In the genomic region with DNA sequence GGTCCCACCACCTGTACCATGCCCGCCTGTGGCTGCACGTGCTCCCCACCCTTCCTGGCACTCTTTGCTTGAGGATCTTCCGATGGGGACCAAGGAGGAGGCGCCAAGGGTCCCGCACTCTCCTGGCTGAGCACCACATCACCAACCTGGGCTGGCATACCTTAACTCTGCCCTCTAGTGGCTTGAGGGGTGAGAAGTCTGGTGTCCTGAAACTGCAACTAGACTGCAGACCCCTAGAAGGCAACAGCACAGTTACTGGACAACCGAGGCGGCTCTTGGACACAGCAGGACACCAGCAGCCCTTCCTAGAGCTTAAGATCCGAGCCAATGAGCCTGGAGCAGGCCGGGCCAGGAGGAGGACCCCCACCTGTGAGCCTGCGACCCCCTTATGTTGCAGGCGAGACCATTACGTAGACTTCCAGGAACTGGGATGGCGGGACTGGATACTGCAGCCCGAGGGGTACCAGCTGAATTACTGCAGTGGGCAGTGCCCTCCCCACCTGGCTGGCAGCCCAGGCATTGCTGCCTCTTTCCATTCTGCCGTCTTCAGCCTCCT, we compare ENCODE assay signal across 1 cellular context.
TF ChIP-seq lines count a peak whose summit lies in the region.

No MANE protein-coding gene starts in this region.

TF ChIP-seq in HepG2, 621 proteins besides CTCF, POLR2A, EP300 and RAD21 (continued from another document and continues in another):
- no peak for TF ChIP-seq EEA1 (CRISPR knock-in tag; IDR thresholded peaks at IDR 0.05; ENCODE audit: borderline replicate concordance)
- TF ChIP-seq, protein P1, sequence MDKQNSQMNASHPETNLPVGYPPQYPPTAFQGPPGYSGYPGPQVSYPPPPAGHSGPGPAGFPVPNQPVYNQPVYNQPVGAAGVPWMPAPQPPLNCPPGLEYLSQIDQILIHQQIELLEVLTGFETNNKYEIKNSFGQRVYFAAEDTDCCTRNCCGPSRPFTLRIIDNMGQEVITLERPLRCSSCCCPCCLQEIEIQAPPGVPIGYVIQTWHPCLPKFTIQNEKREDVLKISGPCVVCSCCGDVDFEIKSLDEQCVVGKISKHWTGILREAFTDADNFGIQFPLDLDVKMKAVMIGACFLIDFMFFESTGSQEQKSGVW (CRISPR knock-in tag; IDR thresholded peaks at IDR 0.05; ENCODE audit: borderline replicate concordance): no peak
- no peak for TF ChIP-seq CENPX (CRISPR knock-in tag; IDR thresholded peaks at IDR 0.05)
- TF ChIP-seq ZFP82 (CRISPR knock-in tag; IDR thresholded peaks at IDR 0.05; ENCODE audit: borderline replicate concordance): no peak
- TF ChIP-seq TBL1XR1 (IDR thresholded peaks at IDR 0.05; ENCODE audit: borderline replicate concordance, low read length, partially characterized antibody): no peak
- TF ChIP-seq ZNF672 (CRISPR knock-in tag; IDR thresholded peaks at IDR 0.05): no peak
- TF ChIP-seq ZNF674 (CRISPR knock-in tag; IDR thresholded peaks at IDR 0.05; ENCODE audit: low read depth): no peak
- TF ChIP-seq TARDBP (CRISPR knock-in tag; IDR thresholded peaks at IDR 0.05): 0 out of 2 replicates have a peak, but pooled peaks have one; percentile 25
- TF ChIP-seq, protein P2, sequence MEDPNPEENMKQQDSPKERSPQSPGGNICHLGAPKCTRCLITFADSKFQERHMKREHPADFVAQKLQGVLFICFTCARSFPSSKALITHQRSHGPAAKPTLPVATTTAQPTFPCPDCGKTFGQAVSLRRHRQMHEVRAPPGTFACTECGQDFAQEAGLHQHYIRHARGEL (CRISPR knock-in tag; IDR thresholded peaks at IDR 0.05): no peak
- no peak for TF ChIP-seq SOX5 (CRISPR knock-in tag; IDR thresholded peaks at IDR 0.05; ENCODE audit: borderline replicate concordance)
- TF ChIP-seq, protein P3, sequence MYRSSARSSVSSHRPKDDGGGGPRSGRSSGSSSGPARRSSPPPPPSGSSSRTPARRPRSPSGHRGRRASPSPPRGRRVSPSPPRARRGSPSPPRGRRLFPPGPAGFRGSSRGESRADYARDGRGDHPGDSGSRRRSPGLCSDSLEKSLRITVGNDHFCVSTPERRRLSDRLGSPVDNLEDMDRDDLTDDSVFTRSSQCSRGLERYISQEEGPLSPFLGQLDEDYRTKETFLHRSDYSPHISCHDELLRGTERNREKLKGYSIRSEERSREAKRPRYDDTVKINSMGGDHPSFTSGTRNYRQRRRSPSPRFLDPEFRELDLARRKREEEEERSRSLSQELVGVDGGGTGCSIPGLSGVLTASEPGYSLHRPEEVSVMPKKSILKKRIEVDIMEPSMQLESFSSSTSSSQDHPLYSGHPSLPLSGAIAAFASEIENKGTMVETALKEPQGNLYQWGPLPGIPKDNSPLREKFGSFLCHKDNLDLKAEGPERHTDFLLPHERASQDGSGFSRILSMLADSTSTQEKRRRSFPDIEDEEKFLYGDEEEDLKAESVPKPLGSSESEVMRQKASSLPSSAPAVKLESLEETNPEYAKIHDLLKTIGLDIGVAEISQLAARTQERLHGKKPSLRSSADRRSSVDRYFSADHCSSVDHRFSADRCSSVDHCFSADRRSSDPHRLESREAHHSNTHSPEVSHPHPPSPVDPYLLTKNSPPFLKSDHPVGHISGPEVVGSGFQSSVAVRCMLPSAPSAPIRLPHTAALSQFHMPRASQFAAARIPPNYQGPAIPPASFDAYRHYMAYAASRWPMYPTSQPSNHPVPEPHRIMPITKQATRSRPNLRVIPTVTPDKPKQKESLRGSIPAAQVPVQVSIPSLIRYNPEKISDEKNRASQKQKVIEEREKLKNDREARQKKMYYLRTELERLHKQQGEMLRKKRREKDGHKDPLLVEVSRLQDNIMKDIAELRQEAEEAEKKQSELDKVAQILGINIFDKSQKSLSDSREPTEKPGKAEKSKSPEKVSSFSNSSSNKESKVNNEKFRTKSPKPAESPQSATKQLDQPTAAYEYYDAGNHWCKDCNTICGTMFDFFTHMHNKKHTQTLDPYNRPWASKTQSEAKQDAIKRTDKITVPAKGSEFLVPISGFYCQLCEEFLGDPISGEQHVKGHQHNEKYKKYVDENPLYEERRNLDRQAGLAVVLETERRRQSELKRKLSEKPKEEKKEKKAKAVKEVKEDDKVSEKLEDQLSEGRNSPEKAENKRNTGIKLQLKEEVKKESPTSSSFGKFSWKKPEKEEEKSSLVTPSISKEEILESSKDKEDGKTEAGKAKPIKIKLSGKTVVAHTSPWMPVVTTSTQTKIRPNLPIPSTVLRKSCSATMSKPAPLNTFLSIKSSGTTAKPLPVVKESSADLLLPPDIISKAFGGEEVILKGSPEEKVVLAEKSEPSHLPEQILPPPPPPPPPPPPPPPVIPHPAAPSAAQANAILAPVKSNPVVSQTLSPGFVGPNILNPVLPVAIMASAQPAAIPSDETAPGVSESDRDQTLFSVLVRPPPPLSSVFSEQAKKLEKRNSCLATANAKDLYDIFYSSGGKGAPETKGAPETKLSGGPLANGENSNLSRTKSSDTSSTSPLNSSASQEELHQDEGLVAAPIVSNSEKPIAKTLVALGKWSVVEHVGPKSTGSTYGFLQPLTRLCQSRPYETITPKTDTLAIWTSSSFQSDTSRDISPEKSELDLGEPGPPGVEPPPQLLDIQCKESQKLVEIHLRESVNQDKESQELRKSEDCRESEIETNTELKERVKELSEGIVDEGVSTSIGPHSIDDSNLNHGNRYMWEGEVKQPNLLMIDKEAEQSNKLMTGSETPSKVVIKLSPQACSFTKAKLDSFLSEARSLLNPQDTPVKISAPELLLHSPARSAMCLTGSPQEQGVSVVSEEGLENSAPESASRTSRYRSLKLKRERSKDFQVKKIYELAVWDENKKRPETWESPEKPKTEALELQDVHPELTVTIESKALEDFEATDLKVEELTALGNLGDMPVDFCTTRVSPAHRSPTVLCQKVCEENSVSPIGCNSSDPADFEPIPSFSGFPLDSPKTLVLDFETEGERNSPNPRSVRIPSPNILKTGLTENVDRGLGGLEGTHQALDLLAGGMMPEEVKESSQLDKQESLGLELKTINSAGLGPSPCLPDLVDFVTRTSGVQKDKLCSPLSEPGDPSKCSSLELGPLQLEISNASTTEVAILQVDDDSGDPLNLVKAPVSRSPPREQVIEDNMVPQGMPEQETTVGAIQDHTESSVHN (CRISPR knock-in tag; IDR thresholded peaks at IDR 0.05): no peak
- TF ChIP-seq PAWR (CRISPR knock-in tag; IDR thresholded peaks at IDR 0.05; ENCODE audit: borderline replicate concordance): no peak
- no peak for TF ChIP-seq CBX1 (IDR thresholded peaks at IDR 0.05; ENCODE audit: low read depth)
- TF ChIP-seq HCFC1 (IDR thresholded peaks at IDR 0.05; ENCODE audit: low read depth, low read length): no peak
- TF ChIP-seq, protein P4, sequence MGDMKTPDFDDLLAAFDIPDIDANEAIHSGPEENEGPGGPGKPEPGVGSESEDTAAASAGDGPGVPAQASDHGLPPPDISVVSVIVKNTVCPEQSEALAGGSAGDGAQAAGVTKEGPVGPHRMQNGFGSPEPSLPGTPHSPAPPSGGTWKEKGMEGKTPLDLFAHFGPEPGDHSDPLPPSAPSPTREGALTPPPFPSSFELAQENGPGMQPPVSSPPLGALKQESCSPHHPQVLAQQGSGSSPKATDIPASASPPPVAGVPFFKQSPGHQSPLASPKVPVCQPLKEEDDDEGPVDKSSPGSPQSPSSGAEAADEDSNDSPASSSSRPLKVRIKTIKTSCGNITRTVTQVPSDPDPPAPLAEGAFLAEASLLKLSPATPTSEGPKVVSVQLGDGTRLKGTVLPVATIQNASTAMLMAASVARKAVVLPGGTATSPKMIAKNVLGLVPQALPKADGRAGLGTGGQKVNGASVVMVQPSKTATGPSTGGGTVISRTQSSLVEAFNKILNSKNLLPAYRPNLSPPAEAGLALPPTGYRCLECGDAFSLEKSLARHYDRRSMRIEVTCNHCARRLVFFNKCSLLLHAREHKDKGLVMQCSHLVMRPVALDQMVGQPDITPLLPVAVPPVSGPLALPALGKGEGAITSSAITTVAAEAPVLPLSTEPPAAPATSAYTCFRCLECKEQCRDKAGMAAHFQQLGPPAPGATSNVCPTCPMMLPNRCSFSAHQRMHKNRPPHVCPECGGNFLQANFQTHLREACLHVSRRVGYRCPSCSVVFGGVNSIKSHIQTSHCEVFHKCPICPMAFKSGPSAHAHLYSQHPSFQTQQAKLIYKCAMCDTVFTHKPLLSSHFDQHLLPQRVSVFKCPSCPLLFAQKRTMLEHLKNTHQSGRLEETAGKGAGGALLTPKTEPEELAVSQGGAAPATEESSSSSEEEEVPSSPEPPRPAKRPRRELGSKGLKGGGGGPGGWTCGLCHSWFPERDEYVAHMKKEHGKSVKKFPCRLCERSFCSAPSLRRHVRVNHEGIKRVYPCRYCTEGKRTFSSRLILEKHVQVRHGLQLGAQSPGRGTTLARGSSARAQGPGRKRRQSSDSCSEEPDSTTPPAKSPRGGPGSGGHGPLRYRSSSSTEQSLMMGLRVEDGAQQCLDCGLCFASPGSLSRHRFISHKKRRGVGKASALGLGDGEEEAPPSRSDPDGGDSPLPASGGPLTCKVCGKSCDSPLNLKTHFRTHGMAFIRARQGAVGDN (CRISPR knock-in tag; IDR thresholded peaks at IDR 0.05): peak; percentile 60
- no peak for TF ChIP-seq HHEX (CRISPR knock-in tag; IDR thresholded peaks at IDR 0.05)
- TF ChIP-seq, protein P5, sequence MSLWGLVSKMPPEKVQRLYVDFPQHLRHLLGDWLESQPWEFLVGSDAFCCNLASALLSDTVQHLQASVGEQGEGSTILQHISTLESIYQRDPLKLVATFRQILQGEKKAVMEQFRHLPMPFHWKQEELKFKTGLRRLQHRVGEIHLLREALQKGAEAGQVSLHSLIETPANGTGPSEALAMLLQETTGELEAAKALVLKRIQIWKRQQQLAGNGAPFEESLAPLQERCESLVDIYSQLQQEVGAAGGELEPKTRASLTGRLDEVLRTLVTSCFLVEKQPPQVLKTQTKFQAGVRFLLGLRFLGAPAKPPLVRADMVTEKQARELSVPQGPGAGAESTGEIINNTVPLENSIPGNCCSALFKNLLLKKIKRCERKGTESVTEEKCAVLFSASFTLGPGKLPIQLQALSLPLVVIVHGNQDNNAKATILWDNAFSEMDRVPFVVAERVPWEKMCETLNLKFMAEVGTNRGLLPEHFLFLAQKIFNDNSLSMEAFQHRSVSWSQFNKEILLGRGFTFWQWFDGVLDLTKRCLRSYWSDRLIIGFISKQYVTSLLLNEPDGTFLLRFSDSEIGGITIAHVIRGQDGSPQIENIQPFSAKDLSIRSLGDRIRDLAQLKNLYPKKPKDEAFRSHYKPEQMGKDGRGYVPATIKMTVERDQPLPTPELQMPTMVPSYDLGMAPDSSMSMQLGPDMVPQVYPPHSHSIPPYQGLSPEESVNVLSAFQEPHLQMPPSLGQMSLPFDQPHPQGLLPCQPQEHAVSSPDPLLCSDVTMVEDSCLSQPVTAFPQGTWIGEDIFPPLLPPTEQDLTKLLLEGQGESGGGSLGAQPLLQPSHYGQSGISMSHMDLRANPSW (CRISPR knock-in tag; IDR thresholded peaks at IDR 0.05; ENCODE audit: borderline replicate concordance): no peak
- TF ChIP-seq KLF6 (CRISPR knock-in tag; IDR thresholded peaks at IDR 0.05): peak; percentile 50; the same call in 1 of the 2 replicates
- TF ChIP-seq SNAPC2 (CRISPR knock-in tag; IDR thresholded peaks at IDR 0.05): no peak
- TF ChIP-seq SIN3B (IDR thresholded peaks at IDR 0.05; ENCODE audit: low read length): no peak
- TF ChIP-seq HMG20A (CRISPR knock-in tag; IDR thresholded peaks at IDR 0.05; ENCODE audit: borderline replicate concordance): no peak
- TF ChIP-seq ZNF253 (CRISPR knock-in tag; IDR thresholded peaks at IDR 0.05; ENCODE audit: borderline replicate concordance): no peak
- TF ChIP-seq ZFY (CRISPR knock-in tag; IDR thresholded peaks at IDR 0.05): peak; percentile 36; the same call in 1 of the 2 replicates
- TF ChIP-seq HNRNPK (IDR thresholded peaks at IDR 0.05; ENCODE audit: low read depth, low read length, poor library complexity, severe bottlenecking): no peak
- peak; percentile 64; the same call in 1 of the 2 replicates for TF ChIP-seq ZNF614 (CRISPR knock-in tag; IDR thresholded peaks at IDR 0.05; ENCODE audit: borderline replicate concordance)
- peak; percentile 52; the same call in 1 of the 2 replicates for TF ChIP-seq BORCS8-MEF2B (CRISPR knock-in tag; IDR thresholded peaks at IDR 0.05)
- TF ChIP-seq ZNF510 (CRISPR knock-in tag; IDR thresholded peaks at IDR 0.05; ENCODE audit: low read depth): no peak
- TF ChIP-seq ZNF746 (CRISPR knock-in tag; IDR thresholded peaks at IDR 0.05): no peak
- TF ChIP-seq, protein P6, sequence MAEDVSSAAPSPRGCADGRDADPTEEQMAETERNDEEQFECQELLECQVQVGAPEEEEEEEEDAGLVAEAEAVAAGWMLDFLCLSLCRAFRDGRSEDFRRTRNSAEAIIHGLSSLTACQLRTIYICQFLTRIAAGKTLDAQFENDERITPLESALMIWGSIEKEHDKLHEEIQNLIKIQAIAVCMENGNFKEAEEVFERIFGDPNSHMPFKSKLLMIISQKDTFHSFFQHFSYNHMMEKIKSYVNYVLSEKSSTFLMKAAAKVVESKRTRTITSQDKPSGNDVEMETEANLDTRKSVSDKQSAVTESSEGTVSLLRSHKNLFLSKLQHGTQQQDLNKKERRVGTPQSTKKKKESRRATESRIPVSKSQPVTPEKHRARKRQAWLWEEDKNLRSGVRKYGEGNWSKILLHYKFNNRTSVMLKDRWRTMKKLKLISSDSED (CRISPR knock-in tag; IDR thresholded peaks at IDR 0.05): no peak
- TF ChIP-seq ZNF224 (CRISPR knock-in tag; IDR thresholded peaks at IDR 0.05): no peak
- TF ChIP-seq ZNF547 (CRISPR knock-in tag; IDR thresholded peaks at IDR 0.05): no peak
- TF ChIP-seq ZNF790 (CRISPR knock-in tag; IDR thresholded peaks at IDR 0.05; ENCODE audit: borderline replicate concordance): no peak
